ENCODE assay signal across 14 cellular contexts in genomic region chr3:132134611-132135010, GRCh38.
DNase-seq lines count a peak whose midpoint lies in the region; ATAC-seq and TF ChIP-seq lines count a peak whose summit lies in the region.
"Had no signal": no experiment of that assay in that cellular context is flagged by ENCODE, and none has a peak within 500 bp of the region (broad histone marks: within the 10 kb centered on the region; RNA-seq: fewer than 3 reads in every experiment).

No MANE protein-coding gene starts in this region.

- H2AFZ ChIP-seq in mesenchymal stem cell (ENCODE audit: low read depth, low read length) = no peak overlapping the region

- no peak overlapping the region for H3K14ac ChIP-seq in mesenchymal stem cell (ENCODE audit: low read length in 2 of 2)

- H3K4me3 ChIP-seq in choroid plexus epithelial cell (ENCODE audit: low read depth, low read length) (no peak overlapping the region), mesenchymal stem cell (ENCODE audit: insufficient read depth in 1 of 2, low read depth in 1 of 2, low read length in 2 of 2) (no peak overlapping the region)

- no peak overlapping the region for H2AK5ac ChIP-seq in mesenchymal stem cell (ENCODE audit: low read length, severe bottlenecking)

- intact Hi-C loops in posterior vena cava (cut with DNase I) = no loop called here

- H3K9ac ChIP-seq in mesenchymal stem cell (ENCODE audit: low read length) = peak overlapping the region; percentile 59

- no peaks in the 10 kb centered on the region for H3K9me3 ChIP-seq in mesenchymal stem cell (ENCODE audit: control insufficient read depth, low read length)

- 14% methylated on average over 1 of the region's 1 CpG for WGBS in mesenchymal stem cell

- no peak overlapping the region for H2BK120ac ChIP-seq in mesenchymal stem cell (ENCODE audit: low read depth, low read length)

- no peak for ATAC-seq in HG03571 (IDR thresholded peaks at IDR 0.05; ENCODE audit: unreplicated experiment)
- no peak for ATAC-seq in GM21786 (IDR thresholded peaks at IDR 0.05; ENCODE audit: unreplicated experiment)
- ATAC-seq in GM19463 (IDR thresholded peaks at IDR 0.05; ENCODE audit: unreplicated experiment) = no peak
- ATAC-seq: stimulated activated naive CD8-positive, alpha-beta T cell treated with anti-CD3 and anti-CD28 coated beads, Interleukin-15, amount 100 ng/mL, for 72 hours had no signal

- H3K4me2 ChIP-seq in mesenchymal stem cell (ENCODE audit: low read length, poor library complexity, severe bottlenecking) = no peak overlapping the region

- H4K8ac ChIP-seq in mesenchymal stem cell (ENCODE audit: low read length) = no peak overlapping the region

- H4K91ac ChIP-seq in mesenchymal stem cell (ENCODE audit: low read length) = no peak overlapping the region

- H3K79me1 ChIP-seq in mesenchymal stem cell (replicated peaks; ENCODE audit: low read length, poor library complexity, severe bottlenecking) = no peaks in the 10 kb centered on the region

- peaks cover 6% of the 10 kb centered on the region for H3K4me1 ChIP-seq in mesenchymal stem cell (ENCODE audit: control insufficient read depth, insufficient read depth, low read depth, low read length)

- no peak overlapping the region for H3K4ac ChIP-seq in mesenchymal stem cell (ENCODE audit: low read depth in 1 of 2, low read length in 2 of 2)

- DNase-seq in AG09319 (ENCODE audit: extremely low read depth, low read depth) (peak; percentile 80), NCI-H460 (ENCODE audit: extremely low read depth, low read depth) (peak; percentile 40), choroid plexus epithelial cell (ENCODE audit: low read depth) (peak; percentile 86), mesenchymal stem cell (peak; percentile 29), posterior vena cava (ENCODE audit: low spot score) (no peak)
- DNase-seq: activated CD8-positive, alpha-beta memory T cell treated with anti-CD3 and anti-CD28 coated beads for 24 hours; activated naive CD8-positive, alpha-beta T cell treated with anti-CD3 and anti-CD28 coated beads, Interleukin-2, amount 10 ng/mL, durations not matched to agents 7 days and 5 days; islet precursor cell; MM.1S; nucleus accumbens; stimulated activated naive CD8-positive, alpha-beta T cell treated with anti-CD3 and anti-CD28 coated beads, Interleukin-15, amount 100 ng/mL, for 72 hours had no signal

- H3K18ac ChIP-seq in mesenchymal stem cell (ENCODE audit: low read depth in 1 of 2, low read length in 2 of 2) = no peak overlapping the region

- H3K27me3 ChIP-seq in mesenchymal stem cell (ENCODE audit: control insufficient read depth in 1 of 2, insufficient read depth in 1 of 2, low read length in 2 of 2) = no peaks in the 10 kb centered on the region

- H3K27ac ChIP-seq in mesenchymal stem cell (ENCODE audit: low read length, poor library complexity, severe bottlenecking) = peak overlapping the region; percentile 86

- TF ChIP-seq CTCF in AG09319 (IDR thresholded peaks at IDR 0.05; ENCODE audit: low read depth, low read length) (no peak), choroid plexus epithelial cell (conservative IDR thresholded peaks at IDR 0.05; ENCODE audit: low read depth, low read length) (no peak)

- H2BK12ac ChIP-seq in mesenchymal stem cell (ENCODE audit: low read length in 2 of 2) = no peak overlapping the region

- no peak overlapping the region for H2BK15ac ChIP-seq in mesenchymal stem cell (ENCODE audit: low read depth, poor library complexity, severe bottlenecking)

- no peak overlapping the region for H2BK5ac ChIP-seq in mesenchymal stem cell (ENCODE audit: low read depth, low read length, poor library complexity, severe bottlenecking)

- no peaks in the 10 kb centered on the region for H3K36me3 ChIP-seq in mesenchymal stem cell (ENCODE audit: control insufficient read depth in 1 of 2, insufficient read depth in 2 of 2, low read depth in 1 of 2, low read length in 2 of 2)

- no peak overlapping the region for H3K23ac ChIP-seq in mesenchymal stem cell (ENCODE audit: low read length in 2 of 2)
